ENCODE assay signal across 20 cellular contexts in genomic region chr1:204003536-204003935, GRCh38.
A peak's percentile ranks its signal among the peaks of the same experiment; 100 is the strongest.
DNase-seq lines count a peak whose midpoint lies in the region; ATAC-seq and TF ChIP-seq lines count a peak whose summit lies in the region.
"Had no signal": no experiment of that assay in that cellular context is flagged by ENCODE, and none has a peak within 500 bp of the region (broad histone marks: within the 10 kb centered on the region; RNA-seq: fewer than 3 reads in every experiment).

No MANE protein-coding gene starts in this region.

- no peak overlapping the region for H3K9ac ChIP-seq in trophoblast cell (ENCODE audit: low read length)

- H3K36me3 ChIP-seq in GM23338 (ENCODE audit: insufficient read depth), result no peaks in the 10 kb centered on the region
- no peaks in the 10 kb centered on the region for H3K36me3 ChIP-seq in trophoblast cell (ENCODE audit: control insufficient read depth in 1 of 2, insufficient read depth in 2 of 2, low read length in 2 of 2)

- H3K4me1 ChIP-seq in GM23338 (ENCODE audit: insufficient read depth), result peaks cover 30% of the 10 kb centered on the region
- peaks cover 10 to 16% of the 10 kb centered on the region in 2 experiments for H3K4me1 ChIP-seq in trophoblast cell (ENCODE audit: control insufficient read depth in 1 of 2, insufficient read depth in 2 of 2, low read length in 2 of 2)
- H3K4me1 ChIP-seq: A549 had no signal

- no peak overlapping the region for H3K14ac ChIP-seq in trophoblast cell (ENCODE audit: low read length)

- intact Hi-C loops in Calu3 (cut with micrococcal nuclease; ENCODE audit: unreplicated experiment), result no loop called here

- BruUV-seq in Calu3 (replicated peaks; lab: Mats Ljungman, UMichigan), result no TSS peak

- CTCF ChIA-PET in Calu3 (lab: Charles Lee) (interaction anchor here (0.7 kb wide), 1 partner anchor 68 kb away, joined by 3 read pairs; no protein-coding TSS in a partner anchor), RWPE1 (lab: Yijun Ruan, JAX) (interaction anchor here (0.5 to 1.0 kb wide), 3 partner anchors 13 to 226 kb away, joined by 3 to 4 read pairs (median 3); no protein-coding TSS in a partner anchor)

- peak overlapping the region; percentile 82 for H4K91ac ChIP-seq in trophoblast cell (ENCODE audit: low read depth, low read length)

- POLR2A ChIA-PET in RWPE1 (lab: Yijun Ruan, JAX; ENCODE audit: low non-redundant PET), result no interaction called here

- peak overlapping the region; percentile 15 for H4K8ac ChIP-seq in trophoblast cell (ENCODE audit: low read depth, low read length)

- H3K27ac ChIP-seq in GM23338 (ENCODE audit: low read depth), result no peak overlapping the region
- no peak overlapping the region for H3K27ac ChIP-seq in RWPE1
- H3K27ac ChIP-seq in trophoblast cell (ENCODE audit: low read depth, low read length), result no peak overlapping the region
- H3K27ac ChIP-seq: A549 had no signal

- H2BK12ac ChIP-seq in trophoblast cell (ENCODE audit: low read length), result no peak overlapping the region

- peak overlapping the region; percentile 65 for H2BK120ac ChIP-seq in trophoblast cell (ENCODE audit: insufficient read depth, low read length, poor library complexity)

- no peak overlapping the region for H3K27ac Mint-ChIP-seq in Calu3 (ENCODE audit: unreplicated experiment)
- H3K27ac Mint-ChIP-seq in GM23338, result peak overlapping the region; percentile 19; the same call in 1 of the 2 replicates
- H3K27ac Mint-ChIP-seq: B cell, T-cell had no signal

- ATAC-seq in GM23338, result peak; percentile 59
- ATAC-seq: A549, SK-N-SH treated with all-trans-retinoic acid at 6 μM for 48 hours, T-cell had no signal

- peak overlapping the region; percentile 39 for H3K4me2 ChIP-seq in GM23338
- no peak overlapping the region for H3K4me2 ChIP-seq in trophoblast cell (ENCODE audit: low read length)
- H3K4me2 ChIP-seq: A549 had no signal

- DNase-seq in Calu3 (peak; percentile 39), GM23338 (ENCODE audit: low spot score) (peak; percentile 37), RWPE1 (ENCODE audit: low spot score) (peak; percentile 62), trophoblast cell (peak in 1 of 2 donors; percentile 64), NCI-H2081 treated with DMSO at 0.1 percent for 48 hours (lab: John Stamatoyannopoulos, UW) (no peak), DMS79 treated with DMSO at 0.1 percent for 48 hours (lab: John Stamatoyannopoulos, UW) (no peak)
- DNase-seq in activated effector memory CD4-positive, alpha-beta T cell treated with Interleukin-2 at 50 U/mL for 16 hours, result no peak
- DNase-seq: DMS 273 treated with DMSO at 0.1 percent for 48 hours, GDM1, IMR-90, NCI-H1105, NCI-H146, NCI-H2029 treated with DMSO at 0.1 percent for 48 hours, NCI-H524 treated with DMSO at 0.1 percent for 48 hours, RPMI8226, SIG-M5, T-cell had no signal

- H4K12ac ChIP-seq in trophoblast cell (ENCODE audit: low read depth, low read length), result no peak overlapping the region

- 0 out of 2 replicates have a peak, but pooled peaks cover 3% of the 10 kb centered on the region for H3K27me3 ChIP-seq in GM23338 (ENCODE audit: insufficient read depth)
- no peaks in the 10 kb centered on the region for H3K27me3 ChIP-seq in trophoblast cell (ENCODE audit: insufficient read depth, low read length)

- no peak overlapping the region for H3K4ac ChIP-seq in trophoblast cell (ENCODE audit: low read depth, low read length)

- H3K23ac ChIP-seq in trophoblast cell (ENCODE audit: low read length), result no peak overlapping the region

- H2AFZ ChIP-seq in GM23338, result peak overlapping the region; percentile 57; the same call in 1 of the 2 replicates
- peak overlapping the region; percentile 61 for H2AFZ ChIP-seq in trophoblast cell (ENCODE audit: insufficient read depth, low read length, poor library complexity)

- TF ChIP-seq CTCF in Calu3 (IDR thresholded peaks at IDR 0.05; ENCODE audit: unreplicated experiment) (no peak), GM23338 (conservative IDR thresholded peaks at IDR 0.05; ENCODE audit: low read depth in 2 of 2) (no peak), RWPE1 (conservative IDR thresholded peaks at IDR 0.05; ENCODE audit: low read depth) (no peak)

- H2AK5ac ChIP-seq in trophoblast cell (ENCODE audit: low read length), result no peak overlapping the region

- H3K18ac ChIP-seq in trophoblast cell (ENCODE audit: low read length), result no peak overlapping the region

- H3K4me3 ChIP-seq in GM23338 (no peak overlapping the region), trophoblast cell (ENCODE audit: low read depth, low read length) (no peak overlapping the region)
- H3K4me3 ChIP-seq: A549 had no signal

- H3K36me3 Mint-ChIP-seq in Calu3 (ENCODE audit: insufficient read depth, unreplicated experiment), result no peaks in the 10 kb centered on the region
- H3K36me3 Mint-ChIP-seq in GM23338 (ENCODE audit: low read depth), result peaks cover 9% of the 10 kb centered on the region

- H3K9me3 ChIP-seq in trophoblast cell (ENCODE audit: insufficient read depth, low read depth, low read length), result no peaks in the 10 kb centered on the region
- H3K9me3 ChIP-seq: A549 had no signal

- WGBS in trophoblast cell (ENCODE audit: extremely low coverage, insufficient coverage, insufficient read length), result no CpG with 5 or more reads among the region's 1 CpG

- no peaks in the 10 kb centered on the region for H4K20me1 ChIP-seq in GM23338 (replicated peaks; ENCODE audit: insufficient read depth)

- no peak overlapping the region for H3K4me3 Mint-ChIP-seq in Calu3 (ENCODE audit: low read depth, unreplicated experiment)
- no peak overlapping the region for H3K4me3 Mint-ChIP-seq in GM23338
- H3K4me3 Mint-ChIP-seq: B cell, T-cell had no signal

- H3K27me3 Mint-ChIP-seq in Calu3 (ENCODE audit: unreplicated experiment), result no peaks in the 10 kb centered on the region
- H3K27me3 Mint-ChIP-seq in GM23338 (ENCODE audit: insufficient read depth, low read depth, poor library complexity), result peaks cover 5% of the 10 kb centered on the region

- no peak overlapping the region for H2BK5ac ChIP-seq in trophoblast cell (ENCODE audit: low read depth, low read length, poor library complexity)

- H3K79me2 ChIP-seq in GM23338 (replicated peaks; ENCODE audit: insufficient read depth), result no peaks in the 10 kb centered on the region
- peaks cover 2% of the 10 kb centered on the region for H3K79me2 ChIP-seq in trophoblast cell (ENCODE audit: control insufficient read depth, insufficient read depth, low read length, poor library complexity)

- H3K79me1 ChIP-seq in trophoblast cell (ENCODE audit: low read length), result peaks cover 18% of the 10 kb centered on the region

- H3K9me3 Mint-ChIP-seq in Calu3 (ENCODE audit: low read depth, unreplicated experiment) (no peaks in the 10 kb centered on the region), GM23338 (peaks cover 13% of the 10 kb centered on the region)

- H3F3A ChIP-seq in GM23338 (replicated peaks; ENCODE audit: low read depth), result no peaks in the 10 kb centered on the region

- H3K4me1 Mint-ChIP-seq in Calu3 (ENCODE audit: low read depth, unreplicated experiment), result peaks cover 8% of the 10 kb centered on the region
- peaks cover 24% of the 10 kb centered on the region for H3K4me1 Mint-ChIP-seq in GM23338

- H3K9me2 ChIP-seq in GM23338 (ENCODE audit: insufficient read depth), result no peaks in the 10 kb centered on the region

TF ChIP-seq in GM23338, 12 proteins besides CTCF, POLR2A, EP300 and RAD21:
- TF ChIP-seq JUNB (IDR thresholded peaks at IDR 0.05; ENCODE audit: unreplicated experiment) (no peak), EZH2phosphoT487 (IDR thresholded peaks at IDR 0.05; ENCODE audit: unreplicated experiment) (no peak), ZNF331 (CRISPR knock-in tag; IDR thresholded peaks at IDR 0.05; ENCODE audit: low read depth) (no peak), ETS1 (IDR thresholded peaks at IDR 0.05) (no peak), ZNF114 (CRISPR knock-in tag; IDR thresholded peaks at IDR 0.05) (no peak)
TF ChIP-seq in GM23338: peak in this region for 0.

Comparison
In these comparisons a context has a peak if more than half of its experiments do, and no peak if none do; other contexts are left out.
1. DNase-seq: peak in Calu3 (single experiment), GM23338 (single experiment) and RWPE1 (single experiment); none in activated effector memory CD4-positive, alpha-beta T cell treated with Interleukin-2 at 50 U/mL for 16 hours (single experiment), NCI-H2081 treated with DMSO at 0.1 percent for 48 hours (single experiment) and DMS79 treated with DMSO at 0.1 percent for 48 hours (single experiment).